In genomic region chr22:16600644-16601436, GRCh38 we compare ENCODE assay signal across 11 cellular contexts. TPM values are rescaled to one million over a fixed set of nuclear protein-coding genes. Genes with fewer than 3 reads are reported as not detected.
DNase-seq lines count a peak whose midpoint lies in the region; ATAC-seq and TF ChIP-seq lines count a peak whose summit lies in the region.
"Not testable (repeated sequence)": the region's sequence is repeated elsewhere in the genome, so short reads cannot be mapped to it uniquely, and the experiment has no call there.
"Had no signal": no experiment of that assay in that cellular context is flagged by ENCODE, and none has a peak within 500 bp of the region (broad histone marks: within the 10 kb centered on the region; RNA-seq: fewer than 3 reads in every experiment).

No MANE protein-coding gene starts in this region.

- TF ChIP-seq POLR2A in prostate gland (IDR thresholded peaks at IDR 0.05) = not testable (repeated sequence)

- H3K4me3 ChIP-seq in adipocyte (ENCODE audit: low read length) (peak overlapping the region; percentile 77), left lung (peak overlapping the region in 1 of 2 donors; percentile 44), prostate gland (peak overlapping the region; percentile 30 to 42)

- H3K36me3 Mint-ChIP-seq in stimulated activated naive CD8-positive, alpha-beta T cell treated with anti-CD3 and anti-CD28 coated beads, Interleukin-15, Interleukin-2, amounts not matched to agents 100 ng/mL and 50 ng/mL, for 24 hours (ENCODE audit: low read depth) = not testable (repeated sequence)

- TF ChIP-seq CTCF in left lung (IDR thresholded peaks at IDR 0.05); prostate gland (IDR thresholded peaks at IDR 0.05): not testable (repeated sequence)

- H3K9ac ChIP-seq in adipocyte (ENCODE audit: low read length) = peak overlapping the region; percentile 78

- in situ Hi-C loops in ACHN (cut with HindIII; ENCODE audit: low pct_ligation_motif_present, low pct_unique_long_range_greater_than_20kb, low sequenced_read_pairs); KBM-7 (cut with MboI; ENCODE audit: low pct_unique_long_range_greater_than_20kb, low sequenced_read_pairs): not testable (repeated sequence)

- peaks cover 14% of the 10 kb centered on the region for H3K4me1 Mint-ChIP-seq in stimulated activated naive CD8-positive, alpha-beta T cell treated with anti-CD3 and anti-CD28 coated beads, Interleukin-15, Interleukin-2, amounts not matched to agents 100 ng/mL and 50 ng/mL, for 24 hours (ENCODE audit: low read depth)

- H3K27ac ChIP-seq in left lung = not testable (repeated sequence)
- peak overlapping the region in 1 of 2 donors; percentile 77 for H3K27ac ChIP-seq in prostate gland

- not testable (repeated sequence) for H3K36me3 ChIP-seq in adipocyte (ENCODE audit: control insufficient read depth, insufficient read depth, low read length, severe bottlenecking); left lung; prostate gland

- peak; percentile 78 for ATAC-seq in left lung

- not testable (repeated sequence) for H3K27me3 ChIP-seq in adipocyte (replicated peaks; ENCODE audit: control insufficient read depth, insufficient read depth, low read length); prostate gland (replicated peaks; ENCODE audit: insufficient read depth)
- H3K27me3 ChIP-seq in left lung = peaks cover 45 to 96% of the 10 kb centered on the region in 2 donors

- H3K4me1 ChIP-seq in adipocyte (ENCODE audit: control insufficient read depth, insufficient read depth, low read length); left lung; prostate gland (replicated peaks): not testable (repeated sequence)

- not testable (repeated sequence) for H3K9me3 Mint-ChIP-seq in stimulated activated naive CD8-positive, alpha-beta T cell treated with anti-CD3 and anti-CD28 coated beads, Interleukin-15, Interleukin-2, amounts not matched to agents 100 ng/mL and 50 ng/mL, for 24 hours

- peak overlapping the region; percentile 54 for H3K4me3 Mint-ChIP-seq in stimulated activated naive CD8-positive, alpha-beta T cell treated with anti-CD3 and anti-CD28 coated beads, Interleukin-15, Interleukin-2, amounts not matched to agents 100 ng/mL and 50 ng/mL, for 24 hours

- H3K27ac Mint-ChIP-seq in stimulated activated naive CD8-positive, alpha-beta T cell treated with anti-CD3 and anti-CD28 coated beads, Interleukin-15, Interleukin-2, amounts not matched to agents 100 ng/mL and 50 ng/mL, for 24 hours = not testable (repeated sequence)

- DNase-seq in ACHN = peak; percentile 83
- DNase-seq in KBM-7 = peak; percentile 84
- peak; percentile 7 to 9 for DNase-seq in activated CD4-positive, alpha-beta T cell treated with anti-CD3 and anti-CD28 coated beads, Interleukin-2, amount 50 U/mL, for 48 hours
- not testable (repeated sequence) for DNase-seq in adipocyte (ENCODE audit: low read depth)
- DNase-seq in fibroblast of peridontal ligament (ENCODE audit: extremely low read depth) = peak; percentile 0
- peak; percentile 42 to 90 for DNase-seq in left lung
- peak; percentile 66 for DNase-seq in prostate gland (ENCODE audit: low spot score)

- H3K9me3 ChIP-seq in adipocyte (ENCODE audit: control insufficient read depth, low read length); left lung; prostate gland: not testable (repeated sequence)

- 3% methylated on average over 52 of the region's 71 CpGs for WGBS in prostate gland

- intact Hi-C loops in left lung (cut with DNase I); prostate gland (cut with DNase I): not testable (repeated sequence)

- H3K27me3 Mint-ChIP-seq in stimulated activated naive CD8-positive, alpha-beta T cell treated with anti-CD3 and anti-CD28 coated beads, Interleukin-15, Interleukin-2, amounts not matched to agents 100 ng/mL and 50 ng/mL, for 24 hours = peaks cover 46% of the 10 kb centered on the region

RNA-seq across cellular contexts. Expression of gene CCT8L2, which starts 8.2 kb away (rescaled TPM):
- total RNA-seq in left lung (not detected), prostate gland (1 to 10 TPM in 1 of 2 donors, not detected in 1; 2.8 TPM)
- total RNA-seq: A172; lung microvascular endothelial cell; T-helper 2 cell treated with Interferon-gamma antibody and Interleukin-4, amounts not matched to agents 100 ng/mL and 5 ng/mL, for 36 hours had no signal
